Comparison of ENCODE assay signal across 11 cellular contexts in genomic region chr12:119681953-119682352, GRCh38. TPM values are rescaled to one million over a fixed set of nuclear protein-coding genes. Genes with fewer than 3 reads are reported as not detected.
DNase-seq lines count a peak whose midpoint lies in the region; ATAC-seq and TF ChIP-seq lines count a peak whose summit lies in the region.
"Had no signal": no experiment of that assay in that cellular context is flagged by ENCODE, and none has a peak within 500 bp of the region (broad histone marks: within the 10 kb centered on the region; RNA-seq: fewer than 3 reads in every experiment).

No MANE protein-coding gene starts in this region.

- H3K27me3 Mint-ChIP-seq in T-helper 2 cell treated with Interferon-gamma antibody and Interleukin-4, amounts not matched to agents 5 μg/mL and 100 μg/mL, for 36 hours (ENCODE audit: low read depth), result no peaks in the 10 kb centered on the region
- H3K27me3 Mint-ChIP-seq in activated naive CD8-positive, alpha-beta T cell treated with anti-CD3 and anti-CD28 coated beads for 36 hours, result no peaks in the 10 kb centered on the region

- no peaks in the 10 kb centered on the region for H3K9me3 ChIP-seq in prostate gland
- H3K9me3 ChIP-seq: A549 had no signal

- ATAC-seq in HG02798 (IDR thresholded peaks at IDR 0.05; ENCODE audit: poor library complexity, unreplicated experiment) (peak; percentile 69), GM19328 (IDR thresholded peaks at IDR 0.05; ENCODE audit: unreplicated experiment) (no peak)
- ATAC-seq in stimulated activated effector memory CD8-positive, alpha-beta T cell treated with anti-CD3 and anti-CD28 coated beads, Interleukin-12 subunit alpha, Interleukin-12 subunit beta, amount 100 ng/mL, for 72 hours, result peak; percentile 71
- ATAC-seq: A549 had no signal

- peak overlapping the region; percentile 85 for H3K27ac Mint-ChIP-seq in T-helper 2 cell treated with Interferon-gamma antibody and Interleukin-4, amounts not matched to agents 5 μg/mL and 100 μg/mL, for 36 hours
- peak overlapping the region; percentile 77 for H3K27ac Mint-ChIP-seq in activated naive CD8-positive, alpha-beta T cell treated with anti-CD3 and anti-CD28 coated beads for 36 hours
- peak overlapping the region; percentile 86 for H3K27ac Mint-ChIP-seq in stimulated activated effector memory CD8-positive, alpha-beta T cell treated with anti-CD3 and anti-CD28 coated beads, Interleukin-12 subunit alpha, Interleukin-12 subunit beta, amount 100 ng/mL, for 72 hours
- H3K27ac Mint-ChIP-seq: mesothelial cell of epicardium had no signal

- H3K4me1 ChIP-seq in prostate gland (replicated peaks), result no peaks in the 10 kb centered on the region

- H3K27ac ChIP-seq in prostate gland, result no peak overlapping the region
- H3K27ac ChIP-seq: A549 had no signal

- H3K4me3 ChIP-seq in prostate gland, result no peak overlapping the region
- H3K4me3 ChIP-seq: A549 had no signal

- no peak overlapping the region for H3K4me3 Mint-ChIP-seq in T-helper 2 cell treated with Interferon-gamma antibody and Interleukin-4, amounts not matched to agents 5 μg/mL and 100 μg/mL, for 36 hours
- no peak overlapping the region for H3K4me3 Mint-ChIP-seq in activated naive CD8-positive, alpha-beta T cell treated with anti-CD3 and anti-CD28 coated beads for 36 hours
- no peak overlapping the region for H3K4me3 Mint-ChIP-seq in stimulated activated effector memory CD8-positive, alpha-beta T cell treated with anti-CD3 and anti-CD28 coated beads, Interleukin-12 subunit alpha, Interleukin-12 subunit beta, amount 100 ng/mL, for 72 hours
- H3K4me3 Mint-ChIP-seq: mesothelial cell of epicardium had no signal

- no peak for TF ChIP-seq CTCF in prostate gland (IDR thresholded peaks at IDR 0.05)

- DNase-seq in T-helper 2 cell treated with Interferon-gamma antibody and Interleukin-4, amounts not matched to agents 5 μg/mL and 100 μg/mL, for 36 hours (ENCODE audit: low spot score), result peak; percentile 43
- no peak for DNase-seq in T-helper 2 cell
- DNase-seq in activated naive CD8-positive, alpha-beta T cell treated with anti-CD3 and anti-CD28 coated beads for 36 hours, result no peak
- no peak for DNase-seq in stimulated activated effector memory CD8-positive, alpha-beta T cell treated with anti-CD3 and anti-CD28 coated beads, Interleukin-12 subunit alpha, Interleukin-12 subunit beta, amount 100 ng/mL, for 72 hours (ENCODE audit: low spot score in 2 of 2)
- DNase-seq in DMS53 (lab: John Stamatoyannopoulos, UW), result no peak
- no peak for DNase-seq in prostate gland (ENCODE audit: low spot score)
- DNase-seq: dermis blood vessel endothelial cell had no signal

- peaks cover 4 to 29% of the 10 kb centered on the region in 2 donors for H3K36me3 ChIP-seq in prostate gland

- peaks cover 11% of the 10 kb centered on the region for H3K4me1 Mint-ChIP-seq in T-helper 2 cell treated with Interferon-gamma antibody and Interleukin-4, amounts not matched to agents 5 μg/mL and 100 μg/mL, for 36 hours (ENCODE audit: low read depth)
- H3K4me1 Mint-ChIP-seq in activated naive CD8-positive, alpha-beta T cell treated with anti-CD3 and anti-CD28 coated beads for 36 hours, result peaks cover 16% of the 10 kb centered on the region
- H3K4me1 Mint-ChIP-seq in stimulated activated effector memory CD8-positive, alpha-beta T cell treated with anti-CD3 and anti-CD28 coated beads, Interleukin-12 subunit alpha, Interleukin-12 subunit beta, amount 100 ng/mL, for 72 hours, result peaks cover 9% of the 10 kb centered on the region

- 71% methylated on average over 5 of the region's 5 CpGs for WGBS in prostate gland

- no peaks in the 10 kb centered on the region for H3K27me3 ChIP-seq in prostate gland (replicated peaks; ENCODE audit: insufficient read depth)

- no peak for TF ChIP-seq POLR2A in prostate gland (IDR thresholded peaks at IDR 0.05)

- H3K36me3 Mint-ChIP-seq in T-helper 2 cell treated with Interferon-gamma antibody and Interleukin-4, amounts not matched to agents 5 μg/mL and 100 μg/mL, for 36 hours (ENCODE audit: low read depth), result peaks cover 63% of the 10 kb centered on the region
- H3K36me3 Mint-ChIP-seq in activated naive CD8-positive, alpha-beta T cell treated with anti-CD3 and anti-CD28 coated beads for 36 hours, result peaks cover 30% of the 10 kb centered on the region
- H3K36me3 Mint-ChIP-seq in stimulated activated effector memory CD8-positive, alpha-beta T cell treated with anti-CD3 and anti-CD28 coated beads, Interleukin-12 subunit alpha, Interleukin-12 subunit beta, amount 100 ng/mL, for 72 hours, result peaks cover 55% of the 10 kb centered on the region

- intact Hi-C loops in prostate gland (cut with DNase I), result no loop called here

- no peaks in the 10 kb centered on the region for H3K9me3 Mint-ChIP-seq in T-helper 2 cell treated with Interferon-gamma antibody and Interleukin-4, amounts not matched to agents 5 μg/mL and 100 μg/mL, for 36 hours
- no peaks in the 10 kb centered on the region for H3K9me3 Mint-ChIP-seq in activated naive CD8-positive, alpha-beta T cell treated with anti-CD3 and anti-CD28 coated beads for 36 hours
- H3K9me3 Mint-ChIP-seq in stimulated activated effector memory CD8-positive, alpha-beta T cell treated with anti-CD3 and anti-CD28 coated beads, Interleukin-12 subunit alpha, Interleukin-12 subunit beta, amount 100 ng/mL, for 72 hours, result no peaks in the 10 kb centered on the region
- H3K9me3 Mint-ChIP-seq: mesothelial cell of epicardium had no signal

RNA-seq across cellular contexts. Expression of gene PRKAB1, which starts 14.0 kb away (rescaled TPM):
- total RNA-seq in activated naive CD8-positive, alpha-beta T cell treated with anti-CD3 and anti-CD28 coated beads for 36 hours, result 10 to 100 TPM; 26.1 to 26.5 TPM
- 10 to 100 TPM; 17.3 to 36.7 TPM for total RNA-seq in prostate gland
